14 cellular contexts compared by ENCODE assay signal in the genomic region with DNA sequence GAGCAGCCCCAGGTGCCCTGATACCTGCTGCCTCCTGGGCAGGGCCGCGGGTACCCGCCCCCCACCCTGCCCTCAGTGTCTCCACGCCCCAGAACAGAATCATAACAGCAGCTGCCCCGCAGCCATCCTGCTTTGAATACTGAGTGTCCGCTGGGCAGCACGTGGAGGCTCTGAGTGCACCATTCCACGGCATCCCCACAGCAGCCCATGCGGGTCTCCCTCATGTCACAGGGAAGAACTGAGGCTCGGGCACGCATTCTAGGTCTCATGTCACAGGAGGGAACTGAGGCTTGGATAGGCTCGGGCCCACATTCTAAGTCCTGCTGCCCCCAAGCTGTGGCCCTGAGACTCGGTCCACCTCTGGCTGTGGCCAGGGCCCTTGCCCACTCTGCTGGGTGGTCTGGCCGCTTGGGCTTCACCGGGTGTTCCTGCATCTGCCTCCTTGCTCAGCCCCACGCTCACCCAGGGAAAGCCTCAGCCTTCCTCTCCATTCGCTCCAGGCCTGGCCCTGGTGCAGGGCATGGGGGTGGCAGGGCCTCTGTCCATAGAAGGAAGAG.
"Had no signal": no experiment of that assay in that cellular context is flagged by ENCODE, and none has a peak within 500 bp of the region (broad histone marks: within the 10 kb centered on the region; RNA-seq: fewer than 3 reads in every experiment).

No MANE protein-coding gene starts in this region.

- H3K27ac Mint-ChIP-seq: activated CD4-positive, alpha-beta T cell treated with anti-CD3 and anti-CD28 coated beads for 36 hours; activated naive CD4-positive, alpha-beta T cell treated with anti-CD3 and anti-CD28 coated beads, Interleukin-2, amount 50 U/mL, for 72 hours; activated T-helper 1 cell treated with anti-CD3 and anti-CD28 coated beads, Interleukin-12 subunit alpha, Interleukin-12 subunit beta, Interleukin-2, Interleukin-4 antibody, amounts not matched to agents 30 ng/mL and 10 ng/mL and 1 ng/mL, durations not matched to agents 14 hours and 24 hours and 36 hours; T-helper 1 cell treated with Interleukin-12 subunit alpha and Interleukin-12 subunit beta and Interleukin-4 antibody, amounts not matched to agents 30 μg/mL and 1 μg/mL, for 36 hours had no signal

- H3K4me3 ChIP-seq: adrenal gland, hepatocyte, lung, upper lobe of left lung had no signal

- H3K27me3 ChIP-seq: hepatocyte had no signal

- H3K79me2 ChIP-seq: hepatocyte had no signal

- DNase-seq: activated CD4-positive, alpha-beta T cell treated with anti-CD3 and anti-CD28 coated beads for 36 hours; activated CD4-positive, alpha-beta T cell treated with anti-CD3 and anti-CD28 coated beads, Interleukin-2, amount 50 U/mL, for 48 hours; activated gamma-delta T cell treated with Interleukin-2 at 50 U/mL for 16 hours; adrenal gland; effector memory CD4-positive, alpha-beta T cell; left colon; stimulated activated CD4-positive, alpha-beta T cell treated with anti-CD3 and anti-CD28 coated beads, Interleukin-2, amount 100 ng/mL, for 48 hours; stimulated activated naive CD8-positive, alpha-beta T cell treated with anti-CD3 and anti-CD28 coated beads, Interleukin-15, amount 100 ng/mL, for 72 hours had no signal

- ATAC-seq: activated CD4-positive, alpha-beta T cell treated with anti-CD3 and anti-CD28 coated beads for 36 hours; left colon; stimulated activated naive CD8-positive, alpha-beta T cell treated with anti-CD3 and anti-CD28 coated beads, Interleukin-15, amount 100 ng/mL, for 72 hours had no signal

- H3K9me3 ChIP-seq: adrenal gland, upper lobe of left lung had no signal

- H3K36me3 Mint-ChIP-seq: activated naive CD4-positive, alpha-beta T cell treated with anti-CD3 and anti-CD28 coated beads, Interleukin-2, amount 50 U/mL, for 72 hours had no signal

- H3K4me3 Mint-ChIP-seq: activated CD4-positive, alpha-beta T cell treated with anti-CD3 and anti-CD28 coated beads for 36 hours; activated T-helper 1 cell treated with anti-CD3 and anti-CD28 coated beads, Interleukin-12 subunit alpha, Interleukin-12 subunit beta, Interleukin-2, Interleukin-4 antibody, amounts not matched to agents 30 ng/mL and 10 ng/mL and 1 ng/mL, durations not matched to agents 14 hours and 24 hours and 36 hours; stimulated activated naive CD8-positive, alpha-beta T cell treated with anti-CD3 and anti-CD28 coated beads, Interleukin-15, amount 100 ng/mL, for 72 hours; T-helper 1 cell treated with Interleukin-12 subunit alpha and Interleukin-12 subunit beta and Interleukin-4 antibody, amounts not matched to agents 30 μg/mL and 1 μg/mL, for 36 hours had no signal

- H3K9me3 Mint-ChIP-seq: activated naive CD4-positive, alpha-beta T cell treated with anti-CD3 and anti-CD28 coated beads, Interleukin-2, amount 50 U/mL, for 72 hours; activated T-helper 1 cell treated with anti-CD3 and anti-CD28 coated beads, Interleukin-12 subunit alpha, Interleukin-12 subunit beta, Interleukin-2, Interleukin-4 antibody, amounts not matched to agents 30 ng/mL and 10 ng/mL and 1 ng/mL, durations not matched to agents 14 hours and 24 hours and 36 hours; stimulated activated naive CD8-positive, alpha-beta T cell treated with anti-CD3 and anti-CD28 coated beads, Interleukin-15, amount 100 ng/mL, for 72 hours; T-helper 1 cell treated with Interleukin-12 subunit alpha and Interleukin-12 subunit beta and Interleukin-4 antibody, amounts not matched to agents 30 μg/mL and 1 μg/mL, for 36 hours had no signal

- H3K36me3 ChIP-seq: adrenal gland, upper lobe of left lung had no signal

- H3K4me1 Mint-ChIP-seq: activated CD4-positive, alpha-beta T cell treated with anti-CD3 and anti-CD28 coated beads for 36 hours had no signal

- H2AFZ ChIP-seq: hepatocyte had no signal

- H3K4me2 ChIP-seq: hepatocyte had no signal

- H3K27ac ChIP-seq: hepatocyte, upper lobe of left lung had no signal
